ENCODE assay signal across 20 cellular contexts in genomic region chr11:97361812-97362378, GRCh38.
A peak's percentile ranks its signal among the peaks of the same experiment; 100 is the strongest.
DNase-seq lines count a peak whose midpoint lies in the region; ATAC-seq, FAIRE-seq and TF ChIP-seq lines count a peak whose summit lies in the region.
"Had no signal": no experiment of that assay in that cellular context is flagged by ENCODE, and none has a peak within 500 bp of the region (broad histone marks: within the 10 kb centered on the region; RNA-seq: fewer than 3 reads in every experiment).

No MANE protein-coding gene starts in this region.

- peaks cover 26% of the 10 kb centered on the region for H3K4me1 Mint-ChIP-seq in astrocyte (ENCODE audit: low read depth, unreplicated experiment)

- no peak overlapping the region for H3K9ac ChIP-seq in astrocyte (ENCODE audit: low read length)

- peaks cover 2% of the 10 kb centered on the region for H3K36me3 Mint-ChIP-seq in astrocyte (ENCODE audit: low read depth, unreplicated experiment)

- TF ChIP-seq CTCF in astrocyte (IDR thresholded peaks at IDR 0.05; ENCODE audit: insufficient read depth, low read depth, low read length) (no peak), fibroblast of the aortic adventitia (IDR thresholded peaks at IDR 0.05; ENCODE audit: insufficient read depth, low read length) (no peak), sigmoid colon (IDR thresholded peaks at IDR 0.05) (no peak)

- DNase-seq in M059J (ENCODE audit: low read depth), result peak; percentile 91
- DNase-seq in astrocyte (ENCODE audit: low read depth), result peak; percentile 32
- DNase-seq in fibroblast of the aortic adventitia (ENCODE audit: low read depth), result peak; percentile 1
- peak; percentile 33 for DNase-seq in skeletal muscle cell (ENCODE audit: low read depth)
- no peak for DNase-seq in sigmoid colon
- DNase-seq in GOT3 (lab: John Stamatoyannopoulos, UW), result no peak
- DNase-seq in activated CD4-positive, alpha-beta T cell treated with anti-CD3 and anti-CD28 coated beads for 48 hours, result no peak
- DNase-seq: activated CD4-positive, alpha-beta T cell treated with anti-CD3 and anti-CD28 coated beads, Interleukin-2, amount 50 U/mL, for 1 hour; activated naive CD4-positive, alpha-beta T cell treated with Interleukin-2 at 50 U/mL for 16 hours; activated T-cell treated with anti-CD3 and anti-CD28 coated beads for 4 hours; GDM1; left ventricle myocardium inferior; MG63; NCI-H2029; NCI-H510A had no signal

- H3K9me3 Mint-ChIP-seq in astrocyte (ENCODE audit: unreplicated experiment), result peaks cover 3% of the 10 kb centered on the region

- ATAC-seq in GM18520 (IDR thresholded peaks at IDR 0.05; ENCODE audit: unreplicated experiment), result no peak

- H3K4me3 ChIP-seq in astrocyte (ENCODE audit: insufficient read depth, low read depth, low read length), result no peak overlapping the region
- no peak overlapping the region for H3K4me3 ChIP-seq in fibroblast of the aortic adventitia (ENCODE audit: low read depth, low read length)
- no peak overlapping the region for H3K4me3 ChIP-seq in skeletal muscle cell (ENCODE audit: low read depth, low read length)
- H3K4me3 ChIP-seq in sigmoid colon, result no peak overlapping the region
- H3K4me3 ChIP-seq: cardiac muscle cell, left ventricle myocardium inferior, MG63, SK-N-MC, skin epidermis had no signal

- H3K4me1 ChIP-seq in astrocyte (ENCODE audit: insufficient read depth, low read length), result peaks cover 17% of the 10 kb centered on the region
- H3K4me1 ChIP-seq in sigmoid colon, result no peaks in the 10 kb centered on the region
- H3K4me1 ChIP-seq: left ventricle myocardium inferior had no signal

- no peak overlapping the region for H3K27ac Mint-ChIP-seq in astrocyte (ENCODE audit: unreplicated experiment)

- no peaks in the 10 kb centered on the region for H3K27me3 ChIP-seq in astrocyte (ENCODE audit: insufficient read depth, low read length)
- no peaks in the 10 kb centered on the region for H3K27me3 ChIP-seq in sigmoid colon
- H3K27me3 ChIP-seq: cardiac muscle cell had no signal

- TF ChIP-seq EP300 in sigmoid colon (IDR thresholded peaks at IDR 0.05), result no peak

- no peak for FAIRE-seq in astrocyte (lab: Jason Lieb, UNC)
- FAIRE-seq: GM12891 had no signal

- H3K9me3 ChIP-seq in astrocyte (ENCODE audit: insufficient read depth, low read depth, low read length) (no peaks in the 10 kb centered on the region), sigmoid colon (peaks cover 0 to 12% (median under 1%) of the 10 kb centered on the region in 4 donors)
- H3K9me3 ChIP-seq: MG63 had no signal

- intact Hi-C loops in sigmoid colon (cut with DNase I), result no loop called here

- peak overlapping the region; percentile 12 for H3K27ac ChIP-seq in astrocyte (ENCODE audit: low read depth, low read length)
- H3K27ac ChIP-seq in sigmoid colon, result no peak overlapping the region
- H3K27ac ChIP-seq: cardiac muscle cell, left ventricle myocardium inferior, SK-N-MC, skin epidermis had no signal

- no peaks in the 10 kb centered on the region for H4K20me1 ChIP-seq in astrocyte (ENCODE audit: insufficient read depth, low read length)

- peak overlapping the region; percentile 58 for H3K4me2 ChIP-seq in astrocyte (ENCODE audit: low read length)

- H3K36me3 ChIP-seq in astrocyte (ENCODE audit: insufficient read depth, low read length) (no peaks in the 10 kb centered on the region), sigmoid colon (no peaks in the 10 kb centered on the region)
- H3K36me3 ChIP-seq: cardiac muscle cell, left ventricle myocardium inferior, MG63 had no signal

- no peak for TF ChIP-seq POLR2A in sigmoid colon (IDR thresholded peaks at IDR 0.05)

- no peaks in the 10 kb centered on the region for H3K79me2 ChIP-seq in astrocyte (ENCODE audit: insufficient read depth, low read length)

- H3K27me3 Mint-ChIP-seq in astrocyte (ENCODE audit: low read depth, unreplicated experiment), result no peaks in the 10 kb centered on the region

- 57 to 62% methylated on average over 1 of the region's 1 CpG for WGBS in sigmoid colon, 2 donors

- H3K4me3 Mint-ChIP-seq in astrocyte (ENCODE audit: unreplicated experiment), result no peak overlapping the region

- no peak overlapping the region for H2AFZ ChIP-seq in astrocyte (ENCODE audit: low read depth, low read length)

Comparison
In these comparisons a context has a peak if more than half of its experiments do, and no peak if none do; other contexts are left out.
1. DNase-seq: peak in M059J (single experiment), astrocyte (single experiment), fibroblast of the aortic adventitia (single experiment) and skeletal muscle cell (single experiment); none in sigmoid colon (single experiment), GOT3 (single experiment) and activated CD4-positive, alpha-beta T cell treated with anti-CD3 and anti-CD28 coated beads for 48 hours (single experiment).